ENCODE assay signal across 8 cellular contexts in the genomic region with DNA sequence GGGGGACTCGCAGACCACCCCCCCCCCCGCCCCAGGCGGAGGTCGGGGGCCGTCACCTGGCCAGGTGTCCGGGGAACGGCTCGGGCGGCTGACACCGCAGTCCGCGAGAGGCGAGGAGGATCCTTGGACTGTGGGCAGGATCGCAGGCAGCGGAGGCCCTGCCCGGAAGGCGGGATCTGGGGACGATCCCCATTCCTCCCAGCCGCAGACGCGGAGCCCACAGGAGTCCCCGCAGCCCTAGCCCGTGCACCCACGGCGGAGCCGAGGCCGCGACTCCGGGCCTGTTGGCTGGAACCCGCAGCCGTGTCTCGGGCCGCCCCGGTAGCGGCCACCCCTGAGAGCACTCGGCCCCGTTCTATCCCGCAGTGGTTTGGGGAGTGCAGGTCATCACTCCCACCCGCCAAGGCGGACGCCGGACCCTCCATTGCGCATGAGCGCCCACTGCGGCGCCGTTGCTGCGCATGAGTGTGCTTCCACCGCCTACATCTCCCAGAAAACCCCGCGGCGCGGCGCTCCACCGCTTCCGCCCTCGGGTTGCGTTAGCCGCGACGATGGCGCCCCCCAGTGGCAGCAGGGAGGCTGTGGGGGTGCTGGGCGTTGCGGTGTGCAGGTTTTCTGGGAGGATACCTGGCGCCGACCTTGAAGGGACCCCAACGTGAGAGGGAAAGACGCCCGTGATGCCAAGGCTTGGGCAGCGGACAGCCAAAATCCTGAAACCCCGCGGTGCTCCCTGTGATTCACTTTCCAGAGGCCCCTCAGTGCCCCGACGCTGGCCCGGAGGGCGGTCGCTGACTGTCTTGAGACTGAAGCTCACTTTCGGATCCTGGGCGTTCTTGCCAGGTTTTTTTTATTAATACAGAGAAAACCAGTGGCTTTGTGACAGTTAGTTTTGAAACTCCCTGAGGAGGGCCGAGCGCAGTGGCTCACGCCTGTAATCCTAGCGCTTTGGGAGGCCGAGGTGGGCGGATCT. TPM values are rescaled to one million over a fixed set of nuclear protein-coding genes. Genes with fewer than 3 reads are reported as not detected.
DNase-seq lines count a peak whose midpoint lies in the region; ATAC-seq and TF ChIP-seq lines count a peak whose summit lies in the region.

No MANE protein-coding gene starts in this region.

- intact Hi-C loops in right lobe of liver (cut with DNase I) = loop anchor here (5.0 to 10.0 kb wide), 2 partner anchors 133 to 420 kb away; no protein-coding TSS in a partner anchor

- H3K27ac Mint-ChIP-seq in activated CD4-positive, alpha-beta memory T cell treated with anti-CD3 and anti-CD28 coated beads, Interleukin-2, amount 10 ng/mL, durations not matched to agents 7 days and 5 days = no peak overlapping the region

- H3K27me3 ChIP-seq in ACC112 (ENCODE audit: insufficient read depth, low read length) (no peaks in the 10 kb centered on the region), duodenal mucosa (ENCODE audit: control insufficient read depth in 1 of 2, insufficient read depth in 2 of 2, low read length in 2 of 2) (no peaks in the 10 kb centered on the region), right lobe of liver (no peaks in the 10 kb centered on the region)

- H3K9ac ChIP-seq in duodenal mucosa (ENCODE audit: low read depth in 1 of 2, low read length in 2 of 2) = peak overlapping the region; percentile 74 to 83

- POLR2A ChIA-PET in activated CD4-positive, alpha-beta memory T cell treated with anti-CD3 and anti-CD28 coated beads, Interleukin-2, amount 10 ng/mL, durations not matched to agents 7 days and 5 days (lab: Charles Lee) = interaction anchor here (0.9 to 1.5 kb wide), 2 partner anchors 238 to 473 kb away, joined by 3 to 4 read pairs; a partner anchor contains a TSS

- TF ChIP-seq POLR2A in GM18526 (IDR thresholded peaks at IDR 0.05; ENCODE audit: extremely low read depth, insufficient read length) (peak; percentile 60), right lobe of liver (IDR thresholded peaks at IDR 0.05) (peak; percentile 79)

- H3K9me3 Mint-ChIP-seq in activated CD4-positive, alpha-beta memory T cell treated with anti-CD3 and anti-CD28 coated beads, Interleukin-2, amount 10 ng/mL, durations not matched to agents 7 days and 5 days = peaks cover 25% of the 10 kb centered on the region

- H3K9me3 ChIP-seq in duodenal mucosa (ENCODE audit: control insufficient read depth in 1 of 2, low read length in 2 of 2) (peaks cover 7% of the 10 kb centered on the region in 2 donors), right lobe of liver (no peaks in the 10 kb centered on the region)

- H3K36me3 ChIP-seq in ACC112 (ENCODE audit: insufficient read depth, low read length) = no peaks in the 10 kb centered on the region
- no peaks in the 10 kb centered on the region for H3K36me3 ChIP-seq in duodenal mucosa (ENCODE audit: control insufficient read depth in 1 of 2, insufficient read depth in 2 of 2, low read length in 2 of 2)
- H3K36me3 ChIP-seq in right lobe of liver = no peaks in the 10 kb centered on the region

- peak overlapping the region; percentile 56 for H2AFZ ChIP-seq in ACC112 (ENCODE audit: low read length, unreplicated experiment)

- H3K4me1 Mint-ChIP-seq in activated CD4-positive, alpha-beta memory T cell treated with anti-CD3 and anti-CD28 coated beads, Interleukin-2, amount 10 ng/mL, durations not matched to agents 7 days and 5 days = peaks cover 7% of the 10 kb centered on the region

- H3K4me3 Mint-ChIP-seq in activated CD4-positive, alpha-beta memory T cell treated with anti-CD3 and anti-CD28 coated beads, Interleukin-2, amount 10 ng/mL, durations not matched to agents 7 days and 5 days = peak overlapping the region; percentile 66

- CTCF ChIA-PET in activated CD4-positive, alpha-beta memory T cell treated with anti-CD3 and anti-CD28 coated beads, Interleukin-2, amount 10 ng/mL, durations not matched to agents 7 days and 5 days (lab: Charles Lee) = interaction anchor here (0.5 to 1.1 kb wide), 3 partner anchors 56 to 202 kb away, joined by 3 to 4 read pairs (median 4); no protein-coding TSS in a partner anchor

- peak; percentile 91 to 99 (median 94) for TF ChIP-seq CTCF in right lobe of liver (IDR thresholded peaks at IDR 0.05)

- H3K27me3 Mint-ChIP-seq in activated CD4-positive, alpha-beta memory T cell treated with anti-CD3 and anti-CD28 coated beads, Interleukin-2, amount 10 ng/mL, durations not matched to agents 7 days and 5 days = no peaks in the 10 kb centered on the region

- peak overlapping the region; percentile 54 for H3K27ac ChIP-seq in ACC112 (ENCODE audit: low read depth, low read length)
- peak overlapping the region; percentile 80 for H3K27ac ChIP-seq in duodenal mucosa (ENCODE audit: low read depth, low read length)
- peak overlapping the region; percentile 71 to 88 (median 84) for H3K27ac ChIP-seq in right lobe of liver

- H3K4me3 ChIP-seq in ACC112 (ENCODE audit: low read depth, low read length) (peak overlapping the region; percentile 93), duodenal mucosa (ENCODE audit: low read depth in 1 of 2, low read length in 2 of 2) (peak overlapping the region; percentile 85 to 89), right lobe of liver (peak overlapping the region; percentile 97 to 100 (median 98))

- DNase-seq in NCI-H460 (ENCODE audit: extremely low read depth, low read depth) = peak; percentile 86
- peak; percentile 96 for DNase-seq in activated CD4-positive, alpha-beta memory T cell treated with anti-CD3 and anti-CD28 coated beads, Interleukin-2, amount 10 ng/mL, durations not matched to agents 7 days and 5 days
- DNase-seq in right lobe of liver = peak; percentile 96 to 97 (median 97)
- DNase-seq in stimulated activated CD4-positive, alpha-beta T cell treated with anti-CD3 and anti-CD28 coated beads, Interleukin-4, amount 100 ng/mL, for 1 hour = peak; percentile 99

- peaks cover 9% of the 10 kb centered on the region for H3K36me3 Mint-ChIP-seq in activated CD4-positive, alpha-beta memory T cell treated with anti-CD3 and anti-CD28 coated beads, Interleukin-2, amount 10 ng/mL, durations not matched to agents 7 days and 5 days (ENCODE audit: low read depth)

- H3K79me2 ChIP-seq in ACC112 (ENCODE audit: control insufficient read depth, insufficient read depth, low read length, unreplicated experiment) = peaks cover 3% of the 10 kb centered on the region

- ATAC-seq in HG03108 (IDR thresholded peaks at IDR 0.05; ENCODE audit: unreplicated experiment) (peak; percentile 70), right lobe of liver (peak; percentile 94)

- H3K4me1 ChIP-seq in ACC112 (ENCODE audit: control insufficient read depth, insufficient read depth, low read length, unreplicated experiment) = no peaks in the 10 kb centered on the region
- peaks cover 6 to 11% of the 10 kb centered on the region in 2 donors for H3K4me1 ChIP-seq in duodenal mucosa (ENCODE audit: control insufficient read depth in 1 of 2, insufficient read depth in 2 of 2, low read length in 2 of 2)
- H3K4me1 ChIP-seq in right lobe of liver = peaks cover 0 to 14% (median 2%) of the 10 kb centered on the region in 4 donors

- WGBS in right lobe of liver (ENCODE audit: insufficient coverage, low coverage, low lambda C conversion rate, missing lambda C conversion rate) = 4% methylated on average over 38 of the region's 85 CpGs

RNA-seq across cellular contexts. Expression of a gene that starts 4.4 kb away (rescaled TPM):
- total RNA-seq in NCI-H460 (2014; rRNA removed; shearing (Covaris generic)) = 10.9 and 11.3 TPM in 2 replicates
- 4.2 and 8.2 TPM in 2 replicates for polyA plus RNA-seq in NCI-H460 (2014; cell fraction: nucleus; rRNA removed)
- total RNA-seq in activated CD4-positive, alpha-beta memory T cell treated with anti-CD3 and anti-CD28 coated beads, Interleukin-2, amount 10 ng/mL, durations not matched to agents 7 days and 5 days = 1 to 10 TPM; 4.5 to 4.6 TPM
- total RNA-seq in right lobe of liver = 1 to 10 TPM; 2.0 to 7.2 (median 2.9) TPM

RNA-seq across cellular contexts. Expression of a gene that starts 27.9 kb away (rescaled TPM):
- total RNA-seq in NCI-H460 (2014; rRNA removed; shearing (Covaris generic)) = 22.4 and 26.2 TPM in 2 replicates
- 38.3 and 42.9 TPM in 2 replicates for polyA plus RNA-seq in NCI-H460 (2014; cell fraction: nucleus; rRNA removed)
- total RNA-seq in activated CD4-positive, alpha-beta memory T cell treated with anti-CD3 and anti-CD28 coated beads, Interleukin-2, amount 10 ng/mL, durations not matched to agents 7 days and 5 days = 10 to 100 TPM; 27.0 to 29.2 TPM
- total RNA-seq in right lobe of liver = 10 to 100 TPM; 12.7 to 18.5 (median 14.4) TPM

RNA-seq across cellular contexts. Expression of a gene that starts 56.9 kb away (rescaled TPM):
- 20.1 and 20.7 TPM in 2 replicates for total RNA-seq in NCI-H460 (2014; rRNA removed; shearing (Covaris generic))
- 35.7 and 36.3 TPM in 2 replicates for polyA plus RNA-seq in NCI-H460 (2014; cell fraction: nucleus; rRNA removed)
- total RNA-seq in activated CD4-positive, alpha-beta memory T cell treated with anti-CD3 and anti-CD28 coated beads, Interleukin-2, amount 10 ng/mL, durations not matched to agents 7 days and 5 days = 10 to 100 TPM in 1 of 2 experiments, 1 to 10 TPM in 1; 9.8 to 11.6 TPM
- total RNA-seq in right lobe of liver = 10 to 100 TPM in 4 of 6 experiments, 1 to 10 TPM in 2; 6.3 to 17.1 (median 10.7) TPM

Comparison
In these comparisons a context has a peak if more than half of its experiments do, and no peak if none do; other contexts are left out.
1. Peak in every context shown above with its lines: DNase-seq, ATAC-seq, H3K4me3 ChIP-seq and H3K27ac ChIP-seq.